ENCODE assay signal across 10 cellular contexts in the genomic region with DNA sequence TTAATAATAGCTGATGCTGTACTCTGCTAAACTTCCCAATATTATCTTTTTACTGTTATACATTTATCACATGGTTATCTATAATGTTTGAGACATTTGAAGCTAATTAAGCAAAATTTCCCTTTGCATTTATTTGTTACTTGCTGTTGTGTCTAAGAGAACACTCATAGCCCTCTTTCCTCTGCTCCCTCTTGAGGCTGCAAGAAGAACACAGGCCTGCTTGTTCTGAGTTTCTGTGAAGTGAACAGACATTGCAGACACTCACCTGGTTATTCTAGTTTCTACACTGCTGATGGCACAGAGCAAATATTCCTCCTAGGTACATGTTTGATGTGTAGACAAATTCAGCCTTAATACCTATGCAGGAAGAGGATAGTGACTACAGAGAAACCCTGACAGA.
DNase-seq lines count a peak whose midpoint lies in the region; ATAC-seq and TF ChIP-seq lines count a peak whose summit lies in the region.
"Had no signal": no experiment of that assay in that cellular context is flagged by ENCODE, and none has a peak within 500 bp of the region (broad histone marks: within the 10 kb centered on the region; RNA-seq: fewer than 3 reads in every experiment).

No MANE protein-coding gene starts in this region.

- H3K27ac ChIP-seq in colonic mucosa, result no peak overlapping the region

- no peak for ATAC-seq in GM18858 (IDR thresholded peaks at IDR 0.05; ENCODE audit: unreplicated experiment)
- ATAC-seq in HG02870 (IDR thresholded peaks at IDR 0.05; ENCODE audit: unreplicated experiment), result no peak

- intact Hi-C loops in colonic mucosa (cut with DNase I), result no loop called here

- H3K4me1 Mint-ChIP-seq in nephron, result peaks cover 32% of the 10 kb centered on the region

- in situ Hi-C loops in G401 (cut with HindIII; ENCODE audit: low sequenced_read_pairs), result no loop called here
- in situ Hi-C loops in GM13977 (cut with MboI; ENCODE audit: low pct_unique_long_range_greater_than_20kb, low sequenced_read_pairs, unreplicated experiment), result no loop called here

- DNase-seq in G401 (ENCODE audit: low spot score), result peak; percentile 10
- DNase-seq in NCI-H69 (lab: John Stamatoyannopoulos, UW), result peak; percentile 71
- no peak for DNase-seq in colonic mucosa
- no peak for DNase-seq in GM13977 (ENCODE audit: low spot score)
- DNase-seq in activated CD4-positive, alpha-beta T cell treated with anti-CD3 and anti-CD28 coated beads for 1 hour, result no peak
- DNase-seq: NCI-H1930, occipital lobe had no signal

- no peak overlapping the region for H3K4me3 Mint-ChIP-seq in nephron

- no peaks in the 10 kb centered on the region for H3K27me3 Mint-ChIP-seq in nephron (ENCODE audit: low read depth)

- no peaks in the 10 kb centered on the region for H3K27me3 ChIP-seq in colonic mucosa

- no peak overlapping the region for H3K4me3 ChIP-seq in colonic mucosa

- TF ChIP-seq CTCF in colonic mucosa (IDR thresholded peaks at IDR 0.05) (peak; percentile 13), nephron (IDR thresholded peaks at IDR 0.05; ENCODE audit: unreplicated experiment in 3 of 3) (peak; percentile 44 to 52 (median 51)), GM13977 (IDR thresholded peaks at IDR 0.05; ENCODE audit: extremely low read depth, insufficient read depth, missing control alignments) (no peak)

- H3K9me3 ChIP-seq in colonic mucosa, result no peaks in the 10 kb centered on the region

- H3K36me3 ChIP-seq in colonic mucosa, result no peaks in the 10 kb centered on the region

- peaks cover 19% of the 10 kb centered on the region for H3K9me3 Mint-ChIP-seq in nephron

- H3K4me1 ChIP-seq in colonic mucosa, result no peaks in the 10 kb centered on the region

- peak overlapping the region; percentile 84 to 95 (median 93) for H3K27ac Mint-ChIP-seq in nephron

- no peaks in the 10 kb centered on the region for H3K36me3 Mint-ChIP-seq in nephron (ENCODE audit: low read depth)

- H3K9ac ChIP-seq in colonic mucosa (ENCODE audit: low read depth in 2 of 2, low read length in 2 of 2), result no peak overlapping the region

Comparison
In these comparisons a context has a peak if more than half of its experiments do, and no peak if none do; other contexts are left out.
1. DNase-seq: peak in G401 (single experiment) and NCI-H69 (single experiment); none in colonic mucosa (single experiment), GM13977 (single experiment) and activated CD4-positive, alpha-beta T cell treated with anti-CD3 and anti-CD28 coated beads for 1 hour (single experiment).